13 cellular contexts compared by ENCODE assay signal in the genomic region with DNA sequence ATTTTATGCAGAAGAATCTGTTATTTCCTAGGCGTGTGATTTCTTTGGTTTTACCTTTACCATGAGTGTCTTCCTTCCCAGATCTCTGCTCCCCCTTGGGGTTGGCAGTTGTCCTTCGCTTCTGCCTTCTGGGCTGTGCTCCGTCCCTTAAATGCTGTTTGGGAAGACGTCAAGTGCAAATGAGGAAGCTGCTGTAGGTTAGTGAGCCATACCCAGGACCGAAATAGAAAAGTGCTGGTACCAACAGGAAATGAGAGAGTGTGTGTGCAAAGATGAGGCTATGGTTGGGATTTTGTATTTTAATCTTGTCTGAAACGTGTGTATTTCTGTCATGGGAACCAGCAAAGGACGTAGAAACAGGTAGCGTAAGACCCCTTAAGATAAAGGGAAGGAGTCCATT.
DNase-seq lines count a peak whose midpoint lies in the region; ATAC-seq and TF ChIP-seq lines count a peak whose summit lies in the region.
"Had no signal": no experiment of that assay in that cellular context is flagged by ENCODE, and none has a peak within 500 bp of the region (broad histone marks: within the 10 kb centered on the region; RNA-seq: fewer than 3 reads in every experiment).

No MANE protein-coding gene starts in this region.

- H3K4me3 Mint-ChIP-seq in endothelial cell (ENCODE audit: unreplicated experiment), result no peak overlapping the region

- H3K4me1 ChIP-seq in foreskin keratinocyte, result peaks cover 15% of the 10 kb centered on the region
- H3K4me1 ChIP-seq: HAP-1 had no signal

- peaks cover 6% of the 10 kb centered on the region for H3K36me3 Mint-ChIP-seq in endothelial cell (ENCODE audit: low read depth, unreplicated experiment)

- TF ChIP-seq CTCF in foreskin keratinocyte (conservative IDR thresholded peaks at IDR 0.05) (no peak), endothelial cell (IDR thresholded peaks at IDR 0.05; ENCODE audit: unreplicated experiment) (no peak)

- H3K27ac ChIP-seq in foreskin keratinocyte, result peak overlapping the region; percentile 41

- no peaks in the 10 kb centered on the region for H3K9me3 Mint-ChIP-seq in endothelial cell (ENCODE audit: unreplicated experiment)

- ATAC-seq in GM19035 (IDR thresholded peaks at IDR 0.05; ENCODE audit: unreplicated experiment), result peak; percentile 38
- peak; percentile 39 for ATAC-seq in HG03460 (IDR thresholded peaks at IDR 0.05; ENCODE audit: unreplicated experiment)
- no peak for ATAC-seq in foreskin keratinocyte
- ATAC-seq in GM19467 (IDR thresholded peaks at IDR 0.05; ENCODE audit: unreplicated experiment), result no peak
- ATAC-seq: left lobe of liver, SK-N-SH treated with all-trans-retinoic acid at 6 μM for 48 hours had no signal

- H3K27me3 ChIP-seq in foreskin keratinocyte, result no peaks in the 10 kb centered on the region

- H3K27ac Mint-ChIP-seq in endothelial cell (ENCODE audit: unreplicated experiment), result no peak overlapping the region

- DNase-seq in CD1c-positive myeloid dendritic cell (ENCODE audit: extremely low spot score), result peak; percentile 65
- no peak for DNase-seq in foreskin keratinocyte
- DNase-seq in NCI-H526 (lab: John Stamatoyannopoulos, UW), result no peak
- no peak for DNase-seq in mesenteric fat pad (ENCODE audit: low spot score)
- DNase-seq in endothelial cell (ENCODE audit: low spot score), result no peak
- DNase-seq: activated naive CD4-positive, alpha-beta T cell; erythroblast had no signal

- H3K27me3 Mint-ChIP-seq in endothelial cell (ENCODE audit: unreplicated experiment), result peaks cover 6% of the 10 kb centered on the region

- peaks cover 12% of the 10 kb centered on the region for H3K4me1 Mint-ChIP-seq in endothelial cell (ENCODE audit: unreplicated experiment)

Comparison
In these comparisons a context has a peak if more than half of its experiments do, and no peak if none do; other contexts are left out.
1. ATAC-seq: peak in GM19035 (single experiment) and HG03460 (single experiment); none in foreskin keratinocyte (single experiment) and GM19467 (single experiment).